16 cellular contexts compared by ENCODE assay signal in genomic region chr22:27775698-27776409, GRCh38. TPM values are rescaled to one million over a fixed set of nuclear protein-coding genes. Genes with fewer than 3 reads are reported as not detected.
DNase-seq lines count a peak whose midpoint lies in the region; ATAC-seq lines count a peak whose summit lies in the region.
"Had no signal": no experiment of that assay in that cellular context is flagged by ENCODE, and none has a peak within 500 bp of the region (broad histone marks: within the 10 kb centered on the region; RNA-seq: fewer than 3 reads in every experiment).

No MANE protein-coding gene starts in this region.

- no peak for ATAC-seq in GM18858 (IDR thresholded peaks at IDR 0.05; ENCODE audit: unreplicated experiment)
- ATAC-seq: activated CD8-positive, alpha-beta T cell treated with anti-CD3 and anti-CD28 coated beads, Interleukin-2, amount 10 ng/mL, durations not matched to agents 7 days and 5 days; PC-3; stimulated activated naive CD8-positive, alpha-beta T cell treated with anti-CD3 and anti-CD28 coated beads, Interleukin-15, Interleukin-2, amounts not matched to agents 100 U/mL and 50 U/mL, for 24 hours had no signal

- H3K4me1 ChIP-seq in HUES48 (ENCODE audit: control insufficient read depth, insufficient read depth, low read length) (peaks cover 35% of the 10 kb centered on the region), mesenchymal stem cell (ENCODE audit: control insufficient read depth, insufficient read depth, low read depth, low read length) (peaks cover 41% of the 10 kb centered on the region), stomach smooth muscle (ENCODE audit: control insufficient read depth, insufficient read depth, low read length) (peaks cover 34% of the 10 kb centered on the region)
- H3K4me1 ChIP-seq: parathyroid adenoma had no signal

- H2BK15ac ChIP-seq in mesenchymal stem cell (ENCODE audit: low read depth, poor library complexity, severe bottlenecking), result no peak overlapping the region

- no peak overlapping the region for H2BK5ac ChIP-seq in mesenchymal stem cell (ENCODE audit: low read depth, low read length, poor library complexity, severe bottlenecking)

- H3K27me3 ChIP-seq in HUES48 (ENCODE audit: control insufficient read depth, insufficient read depth, low read length) (no peaks in the 10 kb centered on the region), mesenchymal stem cell (ENCODE audit: control insufficient read depth in 1 of 2, insufficient read depth in 1 of 2, low read length in 2 of 2) (no peaks in the 10 kb centered on the region), stomach smooth muscle (ENCODE audit: control insufficient read depth in 1 of 2, insufficient read depth in 2 of 2, low read length in 2 of 2) (no peaks in the 10 kb centered on the region)

- H3K4me3 ChIP-seq in HUES48 (ENCODE audit: low read depth, low read length), result 0 out of 2 replicates have a peak overlapping the region, but pooled peaks have one; percentile 5
- H3K4me3 ChIP-seq in mesenchymal stem cell (ENCODE audit: insufficient read depth in 1 of 2, low read depth in 1 of 2, low read length in 2 of 2), result peak overlapping the region in 1 of 2 experiments; percentile 35
- H3K4me3 ChIP-seq in stomach smooth muscle (ENCODE audit: low read length in 2 of 2), result peak overlapping the region in 1 of 2 donors; percentile 49

- H3K9me3 ChIP-seq in HUES48 (ENCODE audit: control insufficient read depth, insufficient read depth, low read length) (no peaks in the 10 kb centered on the region), mesenchymal stem cell (ENCODE audit: control insufficient read depth, low read length) (no peaks in the 10 kb centered on the region), stomach smooth muscle (ENCODE audit: control insufficient read depth in 2 of 2, low read length in 2 of 2) (no peaks in the 10 kb centered on the region)

- H3K18ac ChIP-seq in mesenchymal stem cell (ENCODE audit: low read depth in 1 of 2, low read length in 2 of 2), result no peak overlapping the region

- no peak overlapping the region for H3K4me2 ChIP-seq in mesenchymal stem cell (ENCODE audit: low read length, poor library complexity, severe bottlenecking)

- WGBS in adipose tissue, 3 donors, result 14 to 34% (median 14%) methylated on average over 14 of the region's 14 CpGs
- 59% methylated on average over 7 of the region's 14 CpGs for WGBS in mesenchymal stem cell

- H3K14ac ChIP-seq in mesenchymal stem cell (ENCODE audit: low read length in 2 of 2), result no peak overlapping the region

- H3K23ac ChIP-seq in mesenchymal stem cell (ENCODE audit: low read length in 2 of 2), result no peak overlapping the region

- no peak overlapping the region for H2BK12ac ChIP-seq in mesenchymal stem cell (ENCODE audit: low read length in 2 of 2)

- peak overlapping the region; percentile 62 for H3K27ac ChIP-seq in HUES48 (ENCODE audit: low read depth, low read length)
- peak overlapping the region; percentile 5 for H3K27ac ChIP-seq in adipose tissue (ENCODE audit: low read depth, low read length)
- no peak overlapping the region for H3K27ac ChIP-seq in mesenchymal stem cell (ENCODE audit: low read length, poor library complexity, severe bottlenecking)
- H3K27ac ChIP-seq in stomach smooth muscle (ENCODE audit: low read length), result peak overlapping the region; percentile 18
- H3K27ac ChIP-seq: parathyroid adenoma had no signal

- H3K9ac ChIP-seq in HUES48 (ENCODE audit: low read depth, low read length) (no peak overlapping the region), mesenchymal stem cell (ENCODE audit: low read length) (peak overlapping the region; percentile 73), stomach smooth muscle (ENCODE audit: low read length in 2 of 2) (peak overlapping the region; percentile 1 to 36)
- H3K9ac ChIP-seq: parathyroid adenoma had no signal

- H3K36me3 ChIP-seq in HUES48 (ENCODE audit: control insufficient read depth, insufficient read depth, low read length) (no peaks in the 10 kb centered on the region), mesenchymal stem cell (ENCODE audit: control insufficient read depth in 1 of 2, insufficient read depth in 2 of 2, low read depth in 1 of 2, low read length in 2 of 2) (peaks cover 0 to 73% of the 10 kb centered on the region in 2 experiments), stomach smooth muscle (ENCODE audit: control insufficient read depth in 2 of 2, insufficient read depth in 2 of 2, low read length in 2 of 2) (peaks cover 0 to 4% of the 10 kb centered on the region in 2 donors)

- peaks cover 60% of the 10 kb centered on the region for H3K79me1 ChIP-seq in mesenchymal stem cell (replicated peaks; ENCODE audit: low read length, poor library complexity, severe bottlenecking)

- no peak overlapping the region for H4K8ac ChIP-seq in mesenchymal stem cell (ENCODE audit: low read length)

- H2AK5ac ChIP-seq in mesenchymal stem cell (ENCODE audit: low read length, severe bottlenecking), result no peak overlapping the region

- no peak overlapping the region for H3K4ac ChIP-seq in mesenchymal stem cell (ENCODE audit: low read depth in 1 of 2, low read length in 2 of 2)

- no peak overlapping the region for H2BK120ac ChIP-seq in mesenchymal stem cell (ENCODE audit: low read depth, low read length)

- DNase-seq in mesenchymal stem cell, result no peak
- DNase-seq in kidney glomerular epithelial cell (lab: John Stamatoyannopoulos, UW), result no peak
- DNase-seq in DMS53 treated with DMSO at 0.1 percent for 48 hours (lab: John Stamatoyannopoulos, UW; ENCODE audit: unreplicated experiment), result no peak
- DNase-seq: activated CD8-positive, alpha-beta T cell treated with anti-CD3 and anti-CD28 coated beads, Interleukin-2, amount 10 ng/mL, durations not matched to agents 7 days and 5 days; activated gamma-delta T cell; CD8-positive, alpha-beta memory T cell; NCI-H2029; PC-3; stimulated activated CD4-positive, alpha-beta T cell treated with anti-CD3 and anti-CD28 coated beads, Interleukin-4, amount 100 ng/mL, for 4 hours; stimulated activated naive CD8-positive, alpha-beta T cell treated with anti-CD3 and anti-CD28 coated beads, Interleukin-15, Interleukin-2, amounts not matched to agents 100 U/mL and 50 U/mL, for 24 hours; T-helper 2 cell had no signal

- H2AFZ ChIP-seq in mesenchymal stem cell (ENCODE audit: low read depth, low read length), result no peak overlapping the region
- H2AFZ ChIP-seq: parathyroid adenoma had no signal

- H4K91ac ChIP-seq in mesenchymal stem cell (ENCODE audit: low read length), result no peak overlapping the region

RNA-seq across cellular contexts. Expression of gene MN1, which starts 25.7 kb away (rescaled TPM):
- 1 to 10 TPM in 2 of 3 donors, under 1 TPM in 1; 0.38 to 3.8 (median 3.7) TPM for polyA plus RNA-seq in adipose tissue
- polyA plus RNA-seq in mesenchymal stem cell (2013, experiment 1 of 2), result 8.0 TPM
- 6.6 TPM for polyA plus RNA-seq in mesenchymal stem cell (2013, experiment 2 of 2)
- polyA plus RNA-seq: CD8-positive, alpha-beta memory T cell had no signal
